In genomic region chr2:186771850-186772463, GRCh38 we compare ENCODE assay signal across 15 cellular contexts.
DNase-seq lines count a peak whose midpoint lies in the region; ATAC-seq, FAIRE-seq and TF ChIP-seq lines count a peak whose summit lies in the region.
"Had no signal": no experiment of that assay in that cellular context is flagged by ENCODE, and none has a peak within 500 bp of the region (broad histone marks: within the 10 kb centered on the region; RNA-seq: fewer than 3 reads in every experiment).

No MANE protein-coding gene starts in this region.

- H2AFZ ChIP-seq in HepG2 (ENCODE audit: low read length) = no peak overlapping the region

- TF ChIP-seq RAD21 in HepG2 (CRISPR knock-in tag; IDR thresholded peaks at IDR 0.05) = no peak

- H3K36me3 ChIP-seq in HepG2 (replicated peaks in 1 of 2; ENCODE audit: control insufficient read depth in 1 of 2, insufficient read depth in 2 of 2, low read length in 2 of 2) (no peaks in the 10 kb centered on the region), right lobe of liver (no peaks in the 10 kb centered on the region), brain microvascular endothelial cell (replicated peaks) (no peaks in the 10 kb centered on the region)
- H3K36me3 ChIP-seq: Peyer's patch, upper lobe of right lung had no signal

- H3K9me3 ChIP-seq in HepG2 (ENCODE audit: low read length) (no peaks in the 10 kb centered on the region), right lobe of liver (no peaks in the 10 kb centered on the region)
- H3K9me3 ChIP-seq: Peyer's patch, upper lobe of right lung had no signal

- H3K9ac ChIP-seq in HepG2 (ENCODE audit: insufficient read depth, low read depth, low read length) = no peak overlapping the region

- ATAC-seq in HepG2 (peak; percentile 44), right lobe of liver (no peak), left ventricle myocardium superior (no peak)
- ATAC-seq: upper lobe of right lung had no signal

- TF ChIP-seq POLR2A in HepG2 (IDR thresholded peaks at IDR 0.05; ENCODE audit: insufficient read depth in 1 of 2, low read depth in 2 of 2, low read length in 2 of 2) (no peak), right lobe of liver (IDR thresholded peaks at IDR 0.05) (no peak)

- CTCF ChIA-PET in HepG2 (lab: Yijun Ruan, JAX; ENCODE audit: low intra/inter-chr PET ratio, low total read pairs) = no interaction called here

- POLR2A ChIA-PET in HepG2 (lab: Yijun Ruan, JAX) = no interaction called here

- H3K4me1 ChIP-seq in HepG2 (ENCODE audit: insufficient read depth, low read length) (peaks cover 7% of the 10 kb centered on the region; the same call in 1 of the 2 replicates), right lobe of liver (no peaks in the 10 kb centered on the region)
- H3K4me1 ChIP-seq: Peyer's patch, upper lobe of right lung had no signal

- no peak for FAIRE-seq in HepG2 (lab: Jason Lieb, UNC)
- no peak for FAIRE-seq in RCC 7860 (lab: Jason Lieb, UNC)

- no peaks in the 10 kb centered on the region for H4K20me1 ChIP-seq in HepG2 (ENCODE audit: insufficient read depth, low read length)

- no peak overlapping the region for H3K4me3 ChIP-seq in HepG2 (replicated peaks in 1 of 3; ENCODE audit: insufficient read depth in 1 of 3, low read depth in 2 of 3, low read length in 3 of 3)
- H3K4me3 ChIP-seq in right lobe of liver = no peak overlapping the region
- H3K4me3 ChIP-seq in fibroblast of villous mesenchyme (ENCODE audit: low read depth, low read length) = no peak overlapping the region
- H3K4me3 ChIP-seq in brain microvascular endothelial cell (ENCODE audit: low read depth, low read length) = no peak overlapping the region
- H3K4me3 ChIP-seq: lung, Peyer's patch, upper lobe of right lung had no signal

- 70% methylated on average over 1 of the region's 1 CpG for WGBS in HepG2 (ENCODE audit: low lambda C conversion rate)
- WGBS in right lobe of liver (ENCODE audit: insufficient coverage, low coverage, low lambda C conversion rate, missing lambda C conversion rate) = 80% methylated on average over 1 of the region's 1 CpG

- in situ Hi-C loops in HepG2 (cut with HindIII; ENCODE audit: extremely low pct_ligation_motif_present, low pct_unique_long_range_greater_than_20kb) (no loop called here), brain microvascular endothelial cell (cut with HindIII; ENCODE audit: low pct_ligation_motif_present, low sequenced_read_pairs) (no loop called here)

- no peak for DNase-seq in HepG2 (ENCODE audit: low spot score)
- no peak for DNase-seq in right lobe of liver
- peak; percentile 77 for DNase-seq in NCI-H748 (lab: John Stamatoyannopoulos, UW; ENCODE audit: unreplicated experiment)
- peak; percentile 11 for DNase-seq in fibroblast of villous mesenchyme (ENCODE audit: low read depth)
- DNase-seq in left ventricle myocardium superior = no peak
- DNase-seq in RCC 7860 (ENCODE audit: low spot score) = no peak
- DNase-seq in brain microvascular endothelial cell = no peak
- DNase-seq in putamen (ENCODE audit: low spot score) = no peak
- DNase-seq: activated CD4-positive, alpha-beta T cell treated with anti-CD3 and anti-CD28 coated beads, Interleukin-2, amount 50 U/mL, for 48 hours; DMS79 treated with DMSO at 0.1 percent for 48 hours; NCI-H2107; occipital lobe; Peyer's patch; upper lobe of right lung had no signal

- no peaks in the 10 kb centered on the region for H3K27me3 ChIP-seq in HepG2 (ENCODE audit: control insufficient read depth in 1 of 2, insufficient read depth in 2 of 2, low read length in 2 of 2)
- no peaks in the 10 kb centered on the region for H3K27me3 ChIP-seq in right lobe of liver
- no peaks in the 10 kb centered on the region for H3K27me3 ChIP-seq in brain microvascular endothelial cell (replicated peaks)
- H3K27me3 ChIP-seq: Peyer's patch, upper lobe of right lung had no signal

- H3K79me2 ChIP-seq in HepG2 (ENCODE audit: insufficient read depth, low read length) = no peaks in the 10 kb centered on the region

- intact Hi-C loops in HepG2 (cut with micrococcal nuclease; ENCODE audit: unreplicated experiment) = no loop called here
- intact Hi-C loops in right lobe of liver (cut with DNase I) = no loop called here
- intact Hi-C loops in left ventricle myocardium superior (cut with micrococcal nuclease) = no loop called here

- BruUV-seq in HepG2 (replicated peaks; lab: Mats Ljungman, UMichigan) = no TSS peak

- H3K4me2 ChIP-seq in HepG2 (ENCODE audit: low read depth, low read length) = no peak overlapping the region

- H3K27ac ChIP-seq in HepG2 (ENCODE audit: extremely low read length, insufficient read depth, low read length) = no peak overlapping the region
- no peak overlapping the region for H3K27ac ChIP-seq in right lobe of liver
- no peak overlapping the region for H3K27ac ChIP-seq in brain microvascular endothelial cell
- H3K27ac ChIP-seq: Peyer's patch, upper lobe of right lung had no signal

- TF ChIP-seq EP300 in HepG2 (IDR thresholded peaks at IDR 0.05; ENCODE audit: low read depth in 2 of 2, low read length in 2 of 2) (no peak), HepG2 (CRISPR knock-in tag; IDR thresholded peaks at IDR 0.05; ENCODE audit: borderline replicate concordance) (no peak)

- no peak for TF ChIP-seq CTCF in HepG2 (CRISPR knock-in tag; IDR thresholded peaks at IDR 0.05)
- no peak for TF ChIP-seq CTCF in right lobe of liver (IDR thresholded peaks at IDR 0.05)
- TF ChIP-seq CTCF in fibroblast of villous mesenchyme (IDR thresholded peaks at IDR 0.05; ENCODE audit: insufficient read depth, low read depth, low read length) = no peak
- TF ChIP-seq CTCF in brain microvascular endothelial cell (IDR thresholded peaks at IDR 0.05; ENCODE audit: low read depth, low read length, missing control alignments) = no peak

TF ChIP-seq in HepG2, 621 proteins besides CTCF, POLR2A, EP300 and RAD21:
- TF ChIP-seq PCBP2 (optimal IDR thresholded peaks at IDR 0.05; ENCODE audit: low read depth, low read length, poor library complexity, severe bottlenecking) (no peak), KLF12 (CRISPR knock-in tag; IDR thresholded peaks at IDR 0.05; ENCODE audit: borderline replicate concordance) (no peak), RNF219 (CRISPR knock-in tag; IDR thresholded peaks at IDR 0.05) (no peak), ZNF276 (CRISPR knock-in tag; IDR thresholded peaks at IDR 0.05; ENCODE audit: low read depth) (no peak), ZUFSP (CRISPR knock-in tag; IDR thresholded peaks at IDR 0.05; ENCODE audit: borderline replicate concordance) (no peak), KAT7 (CRISPR knock-in tag; IDR thresholded peaks at IDR 0.05; ENCODE audit: borderline replicate concordance) (no peak), ZNF619 (CRISPR knock-in tag; IDR thresholded peaks at IDR 0.05) (no peak), FOXA1 (IDR thresholded peaks at IDR 0.05) (no peak), FOXA1 (CRISPR knock-in tag; IDR thresholded peaks at IDR 0.05) (no peak)
TF ChIP-seq in HepG2: peak in this region for 0.

Comparison
In these comparisons a context has a peak if more than half of its experiments do, and no peak if none do; other contexts are left out.
1. DNase-seq: peak in NCI-H748 (single experiment) and fibroblast of villous mesenchyme (single experiment); none in HepG2 (single experiment), right lobe of liver (0 of 3), left ventricle myocardium superior (single experiment), RCC 7860 (single experiment), brain microvascular endothelial cell (single experiment) and putamen (single experiment).